ENCODE assay signal across 19 cellular contexts in the genomic region with DNA sequence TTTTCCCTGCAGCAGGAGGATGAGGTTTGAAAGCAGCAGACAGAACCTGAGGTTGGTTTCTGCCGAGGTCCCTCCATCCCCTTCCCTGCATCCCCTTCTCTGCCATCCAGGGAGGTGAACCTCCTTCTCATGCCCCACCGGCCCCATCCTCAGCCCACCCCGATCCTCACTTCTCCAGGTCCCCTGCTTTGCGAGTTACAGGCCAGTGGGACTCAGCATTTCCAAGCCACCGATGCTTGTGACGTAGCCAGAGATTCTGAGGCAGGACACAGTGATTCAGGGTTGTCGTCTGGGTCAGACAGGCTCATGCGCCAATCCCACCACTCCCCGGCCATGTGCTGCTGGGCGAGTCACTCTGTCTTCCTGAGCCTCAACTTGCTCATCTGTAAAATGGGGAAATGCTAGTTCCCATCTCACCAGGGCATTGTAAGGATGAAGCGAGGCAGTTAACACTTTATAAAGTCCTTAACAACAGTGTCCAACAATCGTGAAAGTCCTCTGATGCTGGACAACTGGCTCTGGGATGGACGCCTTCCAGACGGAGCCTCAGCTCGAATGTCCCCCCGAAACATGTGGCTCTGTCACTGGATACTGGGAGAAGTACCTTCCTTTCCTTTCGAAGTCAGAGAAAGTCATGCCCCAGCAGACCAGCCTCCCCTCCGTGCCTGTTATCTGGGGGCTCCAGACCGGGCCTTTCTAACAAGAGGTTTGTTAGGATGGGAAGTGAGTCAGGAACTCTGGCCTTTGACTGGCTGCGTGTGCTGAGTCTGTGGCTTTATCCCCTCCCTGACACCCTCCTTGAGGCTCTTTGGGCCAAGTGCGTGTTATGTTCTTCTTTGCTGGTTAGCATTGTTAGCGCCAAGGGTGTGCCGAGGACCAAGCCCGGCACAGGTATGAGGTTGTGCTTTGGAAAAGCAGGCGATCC. TPM values are rescaled to one million over a fixed set of nuclear protein-coding genes. Genes with fewer than 3 reads are reported as not detected.
"Had no signal": no experiment of that assay in that cellular context is flagged by ENCODE, and none has a peak within 500 bp of the region (broad histone marks: within the 10 kb centered on the region; RNA-seq: fewer than 3 reads in every experiment).

No MANE protein-coding gene starts in this region.

- H3K36me3 ChIP-seq: transverse colon had no signal

- H3K27ac Mint-ChIP-seq: activated CD8-positive, alpha-beta memory T cell treated with anti-CD3 and anti-CD28 coated beads, Interleukin-2, amount 10 ng/mL, durations not matched to agents 7 days and 5 days; activated naive CD4-positive, alpha-beta T cell treated with anti-CD3 and anti-CD28 coated beads, Interleukin-2, amount 50 U/mL, for 72 hours; activated T-cell treated with anti-CD3 and anti-CD28 coated beads, Interleukin-2, amount 50 U/mL, for 24 hours; brain; natural killer cell treated with Interleukin-12 subunit alpha and Interleukin-12 subunit beta and Interleukin-15 and Interleukin-18, amount 100 ng/mL, for 72 hours; stimulated activated effector memory CD8-positive, alpha-beta T cell treated with anti-CD3 and anti-CD28 coated beads, Interleukin-12 subunit alpha, Interleukin-12 subunit beta, amount 100 ng/mL, for 72 hours had no signal

- ATAC-seq: activated CD4-positive, CD25-positive, alpha-beta regulatory T cell treated with anti-CD3 and anti-CD28 coated beads, Interleukin-2, amount 50 U/mL, for 24 hours; activated CD8-positive, alpha-beta memory T cell treated with anti-CD3 and anti-CD28 coated beads, Interleukin-2, amount 10 ng/mL, durations not matched to agents 7 days and 5 days; activated naive CD4-positive, alpha-beta T cell treated with anti-CD3 and anti-CD28 coated beads, Interleukin-2, amount 50 U/mL, for 72 hours; esophagus mucosa; left lobe of liver; mucosa of descending colon; stimulated activated effector memory CD8-positive, alpha-beta T cell treated with anti-CD3 and anti-CD28 coated beads, Interleukin-12 subunit alpha, Interleukin-12 subunit beta, amount 100 ng/mL, for 72 hours had no signal

- H3K27ac ChIP-seq: SK-N-MC, transverse colon had no signal

- H3K9me3 ChIP-seq: transverse colon had no signal

- H3K4me3 ChIP-seq: mucosa of descending colon, SK-N-MC, transverse colon had no signal

- H3K27me3 ChIP-seq: transverse colon had no signal

- H3K4me1 Mint-ChIP-seq: activated CD8-positive, alpha-beta memory T cell treated with anti-CD3 and anti-CD28 coated beads, Interleukin-2, amount 10 ng/mL, durations not matched to agents 7 days and 5 days; brain; stimulated activated effector memory CD8-positive, alpha-beta T cell treated with anti-CD3 and anti-CD28 coated beads, Interleukin-12 subunit alpha, Interleukin-12 subunit beta, amount 100 ng/mL, for 72 hours had no signal

- DNase-seq: activated CD8-positive, alpha-beta memory T cell treated with anti-CD3 and anti-CD28 coated beads, Interleukin-2, amount 10 ng/mL, durations not matched to agents 7 days and 5 days; activated effector memory CD4-positive, alpha-beta T cell treated with Interleukin-2 at 50 U/mL for 16 hours; activated T-cell treated with anti-CD3 and anti-CD28 coated beads, Interleukin-2, amount 50 U/mL, for 24 hours; amniotic stem cell; cerebellar nuclear complex; glutamatergic neuron; mucosa of descending colon; small intestine; T-helper 1 cell; transverse colon had no signal

- H3K9me3 Mint-ChIP-seq: activated T-cell treated with anti-CD3 and anti-CD28 coated beads, Interleukin-2, amount 50 U/mL, for 24 hours; natural killer cell treated with Interleukin-12 subunit alpha and Interleukin-12 subunit beta and Interleukin-15 and Interleukin-18, amount 100 ng/mL, for 72 hours had no signal

- H3K4me3 Mint-ChIP-seq: activated CD8-positive, alpha-beta memory T cell treated with anti-CD3 and anti-CD28 coated beads, Interleukin-2, amount 10 ng/mL, durations not matched to agents 7 days and 5 days; activated T-cell treated with anti-CD3 and anti-CD28 coated beads, Interleukin-2, amount 50 U/mL, for 24 hours; brain; natural killer cell treated with Interleukin-12 subunit alpha and Interleukin-12 subunit beta and Interleukin-15 and Interleukin-18, amount 100 ng/mL, for 72 hours; stimulated activated effector memory CD8-positive, alpha-beta T cell treated with anti-CD3 and anti-CD28 coated beads, Interleukin-12 subunit alpha, Interleukin-12 subunit beta, amount 100 ng/mL, for 72 hours had no signal

- H3K36me3 Mint-ChIP-seq: activated naive CD4-positive, alpha-beta T cell treated with anti-CD3 and anti-CD28 coated beads, Interleukin-2, amount 50 U/mL, for 72 hours; brain; natural killer cell treated with Interleukin-12 subunit alpha and Interleukin-12 subunit beta and Interleukin-15 and Interleukin-18, amount 100 ng/mL, for 72 hours; stimulated activated effector memory CD8-positive, alpha-beta T cell treated with anti-CD3 and anti-CD28 coated beads, Interleukin-12 subunit alpha, Interleukin-12 subunit beta, amount 100 ng/mL, for 72 hours had no signal

RNA-seq across cellular contexts. Expression of a gene that starts 21.9 kb away (rescaled TPM):
- total RNA-seq: activated CD8-positive, alpha-beta memory T cell treated with anti-CD3 and anti-CD28 coated beads, Interleukin-2, amount 10 ng/mL, durations not matched to agents 7 days and 5 days; natural killer cell treated with Interleukin-12 subunit alpha and Interleukin-12 subunit beta and Interleukin-15 and Interleukin-18, amount 100 ng/mL, for 72 hours; osteocyte had no signal

RNA-seq across cellular contexts. Expression of a gene that starts 43.0 kb away (rescaled TPM):
- total RNA-seq: activated naive CD4-positive, alpha-beta T cell treated with anti-CD3 and anti-CD28 coated beads, Interleukin-2, amount 50 U/mL, for 72 hours; natural killer cell treated with Interleukin-12 subunit alpha and Interleukin-12 subunit beta and Interleukin-15 and Interleukin-18, amount 100 ng/mL, for 72 hours had no signal
